8 cellular contexts compared by ENCODE assay signal in genomic region chr11:356610-357009, GRCh38. TPM values are rescaled to one million over a fixed set of nuclear protein-coding genes. Genes with fewer than 3 reads are reported as not detected.
"Had no signal": no experiment of that assay in that cellular context is flagged by ENCODE, and none has a peak within 500 bp of the region (broad histone marks: within the 10 kb centered on the region; RNA-seq: fewer than 3 reads in every experiment).

No MANE protein-coding gene starts in this region.

- H3K9me3 ChIP-seq: lower lobe of right lung, thyroid gland had no signal

- H2AFZ ChIP-seq: neural progenitor cell had no signal

- H3K36me3 ChIP-seq: cardiac muscle cell, lower lobe of right lung, neural progenitor cell, thyroid gland had no signal

- H3K27me3 ChIP-seq: cardiac muscle cell, neural progenitor cell, thyroid gland had no signal

- FAIRE-seq: kidney had no signal

- H3K9ac ChIP-seq: neural progenitor cell had no signal

RNA-seq across cellular contexts. Expression of gene PKP3, which starts 37.4 kb away (rescaled TPM):
- total RNA-seq: activated T-helper 2 cell treated with anti-CD3 and anti-CD28 coated beads, Interferon-gamma antibody, Interleukin-2, Interleukin-4, amounts not matched to agents 10 μg/mL and 5 μg/mL and 100 μg/mL, durations not matched to agents 14 hours and 24 hours and 36 hours; naive thymus-derived CD4-positive, alpha-beta T cell; T-helper 17 cell had no signal
- polyA plus RNA-seq: naive thymus-derived CD4-positive, alpha-beta T cell had no signal
